ENCODE assay signal across 9 cellular contexts in the genomic region with DNA sequence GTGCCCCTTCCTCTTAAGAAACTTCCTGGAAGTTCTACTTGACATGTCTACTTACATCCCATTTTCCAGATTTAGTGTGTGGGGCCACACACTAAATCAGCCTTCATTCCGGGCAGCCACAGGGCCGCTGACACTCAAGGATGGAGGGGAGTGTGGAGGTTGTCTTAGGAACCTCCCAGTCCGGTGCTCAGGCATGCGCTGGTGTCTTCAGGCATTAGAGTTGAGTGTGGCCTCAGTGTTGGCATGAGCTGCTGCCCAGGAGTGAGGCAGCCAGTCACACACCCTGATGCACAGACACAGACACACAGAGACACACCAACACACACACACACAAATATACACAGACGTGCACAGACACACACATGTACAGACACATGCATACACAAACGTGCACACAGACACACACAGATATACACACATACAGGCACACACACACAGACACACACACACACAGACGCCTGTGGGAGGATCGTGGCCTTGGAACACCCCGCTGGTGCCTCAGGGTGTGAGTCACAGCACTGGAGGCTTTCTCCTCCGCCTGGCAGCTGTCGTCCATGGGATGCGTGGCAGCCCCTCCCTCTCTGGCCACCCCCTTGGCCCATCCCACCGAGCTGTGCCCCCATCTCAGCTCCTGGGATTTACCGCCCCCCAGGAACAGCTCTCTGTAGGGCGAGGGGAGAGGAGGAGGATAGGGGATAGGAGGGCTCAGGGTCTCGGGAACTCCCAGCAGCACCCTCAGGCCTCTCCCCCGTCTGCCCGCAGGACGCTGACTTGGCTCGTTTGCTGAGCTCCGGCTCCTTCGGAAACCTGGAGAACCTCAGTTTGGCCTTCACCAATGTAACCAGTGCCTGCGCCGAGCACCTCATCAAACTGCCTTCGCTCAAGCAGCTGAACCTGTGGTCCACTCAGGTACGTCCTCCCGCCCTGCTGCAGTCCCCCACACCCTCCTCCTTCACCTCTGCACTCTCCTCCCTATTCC.
DNase-seq lines count a peak whose midpoint lies in the region; TF ChIP-seq lines count a peak whose summit lies in the region.
"Had no signal": no experiment of that assay in that cellular context is flagged by ENCODE, and none has a peak within 500 bp of the region (broad histone marks: within the 10 kb centered on the region; RNA-seq: fewer than 3 reads in every experiment).

No MANE protein-coding gene starts in this region.

- H2AFZ ChIP-seq in mesenchymal stem cell (ENCODE audit: low read depth, low read length): no peak overlapping the region
- no peak overlapping the region for H2AFZ ChIP-seq in Karpas-422 (ENCODE audit: low read length)

- peak overlapping the region; percentile 65 for H4K91ac ChIP-seq in mesenchymal stem cell (ENCODE audit: low read length)

- H3K4ac ChIP-seq in mesenchymal stem cell (ENCODE audit: low read depth in 1 of 2, low read length in 2 of 2): peak overlapping the region; percentile 34 to 36

- H3K79me1 ChIP-seq in mesenchymal stem cell (replicated peaks; ENCODE audit: low read length, poor library complexity, severe bottlenecking): peaks cover 3% of the 10 kb centered on the region

- H3K4me2 ChIP-seq in mesenchymal stem cell (ENCODE audit: low read length, poor library complexity, severe bottlenecking) (no peak overlapping the region), Karpas-422 (ENCODE audit: low read depth, low read length, poor library complexity, severe bottlenecking) (no peak overlapping the region)

- no peak overlapping the region for H2BK5ac ChIP-seq in mesenchymal stem cell (ENCODE audit: low read depth, low read length, poor library complexity, severe bottlenecking)

- H4K20me1 ChIP-seq in Karpas-422 (ENCODE audit: insufficient read depth, low read depth, low read length): 0 out of 2 replicates have a peak, but pooled peaks cover under 1% of the 10 kb centered on the region

- H3K4me1 ChIP-seq in mesenchymal stem cell (ENCODE audit: control insufficient read depth, insufficient read depth, low read depth, low read length) (peaks cover 22% of the 10 kb centered on the region), Karpas-422 (ENCODE audit: low read length) (no peaks in the 10 kb centered on the region)

- H3K27ac ChIP-seq in brain microvascular endothelial cell (peak overlapping the region; percentile 65), mesenchymal stem cell (ENCODE audit: low read length, poor library complexity, severe bottlenecking) (no peak overlapping the region), Karpas-422 (ENCODE audit: low read length) (no peak overlapping the region)

- H3K18ac ChIP-seq in mesenchymal stem cell (ENCODE audit: low read depth in 1 of 2, low read length in 2 of 2): peak overlapping the region; percentile 15 to 91

- DNase-seq in AG04449 (ENCODE audit: low read depth, low spot score) (peak; percentile 69), HFFc6 (peak; percentile 88), brain microvascular endothelial cell (peak; percentile 94), mesenchymal stem cell (peak; percentile 95), NCI-H1105 treated with DMSO at 0.1 percent for 48 hours (lab: John Stamatoyannopoulos, UW) (no peak), SKM-1 treated with dmso at 0.1 percent for 144 hours (lab: John Stamatoyannopoulos, UW; ENCODE audit: unreplicated experiment) (no peak), Karpas-422 (no peak), GM19240 (ENCODE audit: insufficient read length, low spot score) (no peak)
- DNase-seq: NCI-H524 had no signal

- H2BK120ac ChIP-seq in mesenchymal stem cell (ENCODE audit: low read depth, low read length): peak overlapping the region; percentile 37

- peaks cover 42% of the 10 kb centered on the region for H3K36me3 ChIP-seq in brain microvascular endothelial cell (replicated peaks)
- H3K36me3 ChIP-seq in mesenchymal stem cell (ENCODE audit: control insufficient read depth in 1 of 2, insufficient read depth in 2 of 2, low read depth in 1 of 2, low read length in 2 of 2): peaks cover 49 to 63% of the 10 kb centered on the region in 2 experiments
- no peaks in the 10 kb centered on the region for H3K36me3 ChIP-seq in Karpas-422 (ENCODE audit: insufficient read depth, low read length)

- H3K4me3 Mint-ChIP-seq in HFFc6: no peak overlapping the region

- H2BK12ac ChIP-seq in mesenchymal stem cell (ENCODE audit: low read length in 2 of 2): peak overlapping the region in 1 of 2 experiments; percentile 98

- POLR2A ChIA-PET in AG04449 (lab: Yijun Ruan, JAX): interaction anchor here (1.0 kb wide), 1 partner anchor 8 kb away, joined by 3 read pairs; no protein-coding TSS in a partner anchor

- no peak overlapping the region for H3K23ac ChIP-seq in mesenchymal stem cell (ENCODE audit: low read length in 2 of 2)

- H3K79me2 ChIP-seq in Karpas-422 (ENCODE audit: low read length): no peaks in the 10 kb centered on the region

- TF ChIP-seq CTCF in AG04449 (IDR thresholded peaks at IDR 0.05; ENCODE audit: insufficient read depth, low read length, missing control alignments) (no peak), HFFc6 (IDR thresholded peaks at IDR 0.05) (no peak), brain microvascular endothelial cell (IDR thresholded peaks at IDR 0.05; ENCODE audit: low read depth, low read length, missing control alignments) (no peak)

- 63% methylated on average over 24 of the region's 27 CpGs for WGBS in mesenchymal stem cell

- peak overlapping the region in 1 of 2 experiments; percentile 57 for H3K14ac ChIP-seq in mesenchymal stem cell (ENCODE audit: low read length in 2 of 2)

- H3K36me3 Mint-ChIP-seq in HFFc6 (ENCODE audit: low read depth): peaks cover 34% of the 10 kb centered on the region

- in situ Hi-C loops in brain microvascular endothelial cell (cut with HindIII; ENCODE audit: low pct_ligation_motif_present, low sequenced_read_pairs): loop anchor here (25.0 kb wide), 1 partner anchor 216 kb away; no protein-coding TSS in a partner anchor

- CTCF ChIA-PET in AG04449 (lab: Yijun Ruan, JAX): interaction anchor here (0.7 to 1.8 kb wide), 5 partner anchors 9 to 299 kb away, joined by 3 to 7 read pairs (median 3); no protein-coding TSS in a partner anchor

- H2AK5ac ChIP-seq in mesenchymal stem cell (ENCODE audit: low read length, severe bottlenecking): peak overlapping the region; percentile 63

- H3K9me3 ChIP-seq in mesenchymal stem cell (ENCODE audit: control insufficient read depth, low read length): no peaks in the 10 kb centered on the region
- H3K9me3 ChIP-seq in Karpas-422 (ENCODE audit: low read length): no peaks in the 10 kb centered on the region

- H3K9me3 Mint-ChIP-seq in HFFc6: no peaks in the 10 kb centered on the region

- H4K8ac ChIP-seq in mesenchymal stem cell (ENCODE audit: low read length): peak overlapping the region; percentile 88

- peak overlapping the region; percentile 89 for H2BK15ac ChIP-seq in mesenchymal stem cell (ENCODE audit: low read depth, poor library complexity, severe bottlenecking)

- H3K27ac Mint-ChIP-seq in HFFc6: peak overlapping the region; percentile 16

- no peak overlapping the region; the same call in 1 of the 2 replicates for H3K4me3 ChIP-seq in AG04449 (ENCODE audit: low read depth, low read length)
- peak overlapping the region; percentile 41 for H3K4me3 ChIP-seq in brain microvascular endothelial cell (ENCODE audit: low read depth, low read length)
- peak overlapping the region in 1 of 2 experiments; percentile 56 for H3K4me3 ChIP-seq in mesenchymal stem cell (ENCODE audit: insufficient read depth in 1 of 2, low read depth in 1 of 2, low read length in 2 of 2)
- H3K4me3 ChIP-seq in Karpas-422 (ENCODE audit: low read length): no peak overlapping the region

- H3K27me3 ChIP-seq in brain microvascular endothelial cell (replicated peaks) (no peaks in the 10 kb centered on the region), mesenchymal stem cell (ENCODE audit: control insufficient read depth in 1 of 2, insufficient read depth in 1 of 2, low read length in 2 of 2) (no peaks in the 10 kb centered on the region), Karpas-422 (ENCODE audit: low read length) (no peaks in the 10 kb centered on the region)

- H3K4me1 Mint-ChIP-seq in HFFc6 (ENCODE audit: low read depth): peaks cover 26% of the 10 kb centered on the region

- H3K27me3 Mint-ChIP-seq in HFFc6 (ENCODE audit: insufficient read depth): peaks cover 3% of the 10 kb centered on the region

- peak overlapping the region; percentile 65 for H3K9ac ChIP-seq in mesenchymal stem cell (ENCODE audit: low read length)
- H3K9ac ChIP-seq in Karpas-422 (ENCODE audit: low read length): no peak overlapping the region

- no peaks in the 10 kb centered on the region for H3K9me2 ChIP-seq in Karpas-422 (replicated peaks; ENCODE audit: insufficient read depth, low read length)

Comparison
In these comparisons a context has a peak if more than half of its experiments do, and no peak if none do; other contexts are left out.
1. DNase-seq: peak in AG04449 (single experiment), HFFc6 (single experiment), brain microvascular endothelial cell (single experiment) and mesenchymal stem cell (single experiment); none in NCI-H1105 treated with DMSO at 0.1 percent for 48 hours (single experiment), SKM-1 treated with dmso at 0.1 percent for 144 hours (single experiment), Karpas-422 (single experiment) and GM19240 (single experiment).